1 cellular context compared by ENCODE assay signal in the genomic region with DNA sequence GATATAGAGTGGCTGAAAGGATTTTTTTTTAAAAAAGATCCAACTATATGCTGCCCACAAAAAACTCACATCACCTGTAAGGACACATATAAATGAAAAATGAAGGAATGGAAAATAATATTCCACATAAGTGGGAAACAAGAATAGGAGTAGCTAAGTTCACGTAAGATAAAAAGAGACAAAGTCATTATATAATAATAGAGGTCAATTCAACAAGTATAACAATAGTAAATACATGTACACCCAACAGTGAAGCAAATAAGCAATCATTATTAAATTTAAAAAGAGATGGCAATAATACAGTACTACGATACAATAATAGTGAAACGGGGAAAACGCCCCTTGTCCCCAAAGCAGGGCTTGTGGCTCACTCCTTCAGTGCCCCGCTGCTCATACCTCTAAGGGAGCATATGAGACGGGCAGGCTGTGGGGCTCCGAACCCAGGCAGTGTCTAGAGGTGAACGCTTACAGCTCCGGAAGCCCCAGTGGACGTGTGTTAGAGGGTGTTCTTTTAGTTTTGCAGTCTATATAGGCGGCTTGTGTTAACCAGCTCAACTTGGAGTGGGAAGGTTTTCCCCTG.
TF ChIP-seq lines count a peak whose summit lies in the region.

No MANE protein-coding gene starts in this region.

TF ChIP-seq in GM23338, 12 proteins besides CTCF, POLR2A, EP300 and RAD21 (continued from another document):
- TF ChIP-seq NANOG (IDR thresholded peaks at IDR 0.05; ENCODE audit: borderline replicate concordance) (no peak), EZH2 (IDR thresholded peaks at IDR 0.05; ENCODE audit: low read depth, unreplicated experiment) (no peak), ZNF331 (CRISPR knock-in tag; IDR thresholded peaks at IDR 0.05; ENCODE audit: low read depth) (no peak)
